8 cellular contexts compared by ENCODE assay signal in genomic region chr2:85853499-85854165, GRCh38. TPM values are rescaled to one million over a fixed set of nuclear protein-coding genes. Genes with fewer than 3 reads are reported as not detected.
A peak's percentile ranks its signal among the peaks of the same experiment; 100 is the strongest.
DNase-seq lines count a peak whose midpoint lies in the region; ATAC-seq and TF ChIP-seq lines count a peak whose summit lies in the region.

No MANE protein-coding gene starts in this region.

- peak overlapping the region; percentile 94 for H3K27ac ChIP-seq in KMS-11
- H3K27ac ChIP-seq in suprapubic skin: peak overlapping the region; percentile 60
- peak overlapping the region in 1 of 2 experiments; percentile 45; a peak in 2 of 4 replicates for H3K27ac ChIP-seq in SK-N-SH (ENCODE audit: low read depth in 2 of 2, low read length in 1 of 2)
- no peak overlapping the region for H3K27ac ChIP-seq in A673 (ENCODE audit: low read depth, low read length, poor library complexity, severe bottlenecking)

- H4K20me1 ChIP-seq in KMS-11 (ENCODE audit: insufficient read depth) (no peaks in the 10 kb centered on the region), SK-N-SH (ENCODE audit: insufficient read depth) (no peaks in the 10 kb centered on the region)

- DNase-seq in GM10248 (ENCODE audit: extremely low spot score) (peak; percentile 43), dermis blood vessel endothelial cell (peak; percentile 53), suprapubic skin (ENCODE audit: low spot score in 2 of 2) (no peak), SK-N-SH (no peak), H7 (no peak), A673 (ENCODE audit: low spot score) (no peak)

- no peak for TF ChIP-seq EP300 in suprapubic skin (IDR thresholded peaks at IDR 0.05)
- no peak for TF ChIP-seq EP300 in SK-N-SH (IDR thresholded peaks at IDR 0.05; ENCODE audit: borderline replicate concordance in 1 of 2, low read depth in 1 of 2, low read length in 1 of 2)

- CTCF ChIA-PET in GM10248 (lab: Yijun Ruan, JAX) (interaction anchor here (1.0 to 3.0 kb wide), 6 partner anchors 9 to 227 kb away, joined by 3 to 11 read pairs (median 4); partner anchors contain the start of gene ST3GAL5), SK-N-SH (lab: Yijun Ruan, JAX) (interaction anchor here (0.6 to 4.4 kb wide), 2 partner anchors 27 to 49 kb away, joined by 3 to 34 read pairs; no protein-coding TSS in a partner anchor), A673 (lab: Charles Lee) (no interaction called here)

- POLR2A ChIA-PET in GM10248 (lab: Yijun Ruan, JAX) (no interaction called here), SK-N-SH (lab: Yijun Ruan, JAX) (no interaction called here), A673 (lab: Charles Lee; ENCODE audit: low non-redundant PET) (no interaction called here)

- H3K27me3 ChIP-seq in KMS-11 (ENCODE audit: insufficient read depth, low read depth): no peaks in the 10 kb centered on the region
- H3K27me3 ChIP-seq in suprapubic skin: no peaks in the 10 kb centered on the region
- no peaks in the 10 kb centered on the region for H3K27me3 ChIP-seq in SK-N-SH (ENCODE audit: insufficient read depth)
- no peaks in the 10 kb centered on the region for H3K27me3 ChIP-seq in H7 (ENCODE audit: control insufficient read depth, insufficient read depth, low read length)
- no peaks in the 10 kb centered on the region for H3K27me3 ChIP-seq in A673 (replicated peaks; ENCODE audit: insufficient read depth, low read depth, low read length, poor library complexity)

- TF ChIP-seq CTCF in GM10248 (IDR thresholded peaks at IDR 0.05; ENCODE audit: control extremely low read depth, extremely low read depth, low read depth, missing control alignments) (no peak), KMS-11 (conservative IDR thresholded peaks at IDR 0.05; ENCODE audit: low read depth, low read length) (no peak), suprapubic skin (IDR thresholded peaks at IDR 0.05) (no peak), SK-N-SH (IDR thresholded peaks at IDR 0.05) (no peak), A673 (conservative IDR thresholded peaks at IDR 0.05; ENCODE audit: low read depth, low read length) (no peak)

- H3K79me2 ChIP-seq in KMS-11 (ENCODE audit: insufficient read depth, low read depth) (no peaks in the 10 kb centered on the region), SK-N-SH (ENCODE audit: insufficient read depth) (no peaks in the 10 kb centered on the region)

- TF ChIP-seq POLR2A in suprapubic skin (IDR thresholded peaks at IDR 0.05): no peak

- H3K4me1 ChIP-seq in KMS-11 (ENCODE audit: low read depth, poor library complexity, severe bottlenecking): peaks cover 57% of the 10 kb centered on the region
- H3K4me1 ChIP-seq in suprapubic skin: peaks cover 24% of the 10 kb centered on the region
- peaks cover 0 to 26% of the 10 kb centered on the region in 2 experiments; a peak in 2 of 4 replicates for H3K4me1 ChIP-seq in SK-N-SH (ENCODE audit: control insufficient read depth in 1 of 2, insufficient read depth in 2 of 2, low read depth in 1 of 2, low read length in 1 of 2)
- peaks cover 7% of the 10 kb centered on the region for H3K4me1 ChIP-seq in A673 (ENCODE audit: insufficient read depth, low read length, poor library complexity, severe bottlenecking)

- H3K9me3 ChIP-seq in suprapubic skin (no peaks in the 10 kb centered on the region), SK-N-SH (0 out of 2 replicates have a peak, but pooled peaks cover 5% of the 10 kb centered on the region), A673 (ENCODE audit: low read depth, low read length, poor library complexity, severe bottlenecking) (no peaks in the 10 kb centered on the region)

- H3K4me2 ChIP-seq in KMS-11 (peak overlapping the region; percentile 98), SK-N-SH (no peak overlapping the region)

- no peaks in the 10 kb centered on the region for H3K9me2 ChIP-seq in SK-N-SH

- H3K4me3 ChIP-seq in KMS-11 (IDR thresholded peaks at IDR 0.05; ENCODE audit: insufficient read depth, low read depth, low read length) (no peak overlapping the region), suprapubic skin (peak overlapping the region; percentile 1), SK-N-SH (ENCODE audit: low read depth in 2 of 2, low read length in 1 of 2) (no peak overlapping the region), H7 (ENCODE audit: insufficient read depth, low read depth, low read length) (no peak overlapping the region), A673 (ENCODE audit: low read depth, low read length, poor library complexity, severe bottlenecking) (no peak overlapping the region)

- H3F3A ChIP-seq in SK-N-SH (replicated peaks; ENCODE audit: insufficient read depth): no peaks in the 10 kb centered on the region

- WGBS in suprapubic skin: 56% methylated on average over 10 of the region's 10 CpGs
- WGBS in SK-N-SH (ENCODE audit: low lambda C conversion rate): 86% methylated on average over 10 of the region's 10 CpGs

- H2AFZ ChIP-seq in KMS-11 (ENCODE audit: low read depth) (peak overlapping the region; percentile 81), SK-N-SH (ENCODE audit: low read depth) (no peak overlapping the region)

- H3K9ac ChIP-seq in KMS-11 (peak overlapping the region; percentile 65), SK-N-SH (no peak overlapping the region)

- BruUV-seq in A673 (replicated peaks; lab: Mats Ljungman, UMichigan): no TSS peak

- no peak for TF ChIP-seq RAD21 in SK-N-SH (IDR thresholded peaks at IDR 0.05; ENCODE audit: low read length)

- H3K36me3 ChIP-seq in KMS-11 (ENCODE audit: insufficient read depth) (no peaks in the 10 kb centered on the region), suprapubic skin (peaks cover 17% of the 10 kb centered on the region), SK-N-SH (replicated peaks in 1 of 2; ENCODE audit: control insufficient read depth in 1 of 2, insufficient read depth in 2 of 2, low read length in 1 of 2) (peaks cover 23 to 37% of the 10 kb centered on the region in 2 experiments), H7 (replicated peaks; ENCODE audit: control insufficient read depth, insufficient read depth, low read length) (no peaks in the 10 kb centered on the region), A673 (ENCODE audit: insufficient read depth, low read length, poor library complexity, severe bottlenecking) (no peaks in the 10 kb centered on the region)

- intact Hi-C loops in A673 (cut with micrococcal nuclease; ENCODE audit: unreplicated experiment): no loop called here

- peak; percentile 50 for ATAC-seq in GM21423 (IDR thresholded peaks at IDR 0.05; ENCODE audit: unreplicated experiment)

TF ChIP-seq in SK-N-SH, 30 proteins besides CTCF, POLR2A, EP300 and RAD21:
- TF ChIP-seq EZH2phosphoT487 (IDR thresholded peaks at IDR 0.05; ENCODE audit: borderline replicate concordance, low read depth): no peak
- no peak for TF ChIP-seq RFX5 (IDR thresholded peaks at IDR 0.05; ENCODE audit: low read length)
- no peak for TF ChIP-seq CHD2 (IDR thresholded peaks at IDR 0.05; ENCODE audit: low read length, partially characterized antibody)
- no peak for TF ChIP-seq FOSL2 (IDR thresholded peaks at IDR 0.05; ENCODE audit: borderline replicate concordance, low read depth)
- TF ChIP-seq MXI1 (IDR thresholded peaks at IDR 0.05; ENCODE audit: low read depth, low read length): no peak
- TF ChIP-seq TCF12 (IDR thresholded peaks at IDR 0.05): no peak
- TF ChIP-seq SMC3 (IDR thresholded peaks at IDR 0.05; ENCODE audit: low read depth, low read length): no peak
- no peak for TF ChIP-seq RXRA (IDR thresholded peaks at IDR 0.05; ENCODE audit: borderline replicate concordance, low read depth)
- no peak for TF ChIP-seq TEAD4 (IDR thresholded peaks at IDR 0.05; ENCODE audit: borderline replicate concordance, insufficient read depth)
- no peak for TF ChIP-seq RCOR1 (IDR thresholded peaks at IDR 0.05; ENCODE audit: low read length)
- no peak for TF ChIP-seq GABPA (IDR thresholded peaks at IDR 0.05; ENCODE audit: low read depth)
- no peak for TF ChIP-seq GATA2 (CRISPR knock-in tag; IDR thresholded peaks at IDR 0.05)
- no peak for TF ChIP-seq NFIC (IDR thresholded peaks at IDR 0.05; ENCODE audit: borderline replicate concordance)
- TF ChIP-seq PBX3 (IDR thresholded peaks at IDR 0.05): no peak

RNA-seq across cellular contexts. Expression of gene ST3GAL5, which starts 35.2 kb away (rescaled TPM):
- 9.9 and 13.7 TPM in 2 replicates for total RNA-seq in dermis blood vessel endothelial cell
- 10 to 100 TPM in 3 of 4 donors, 1 to 10 TPM in 1; 9.5 to 17.8 (median 14.8) TPM for total RNA-seq in suprapubic skin
- 37.6 and 55.7 TPM in 2 replicates for polyA plus RNA-seq in SK-N-SH (2012; rRNA removed)
- 55.0 and 61.9 TPM in 2 replicates for polyA plus RNA-seq in SK-N-SH (2012; cell fraction: cytosol; rRNA removed)
- 46.2 and 62.7 TPM in 2 replicates for polyA plus RNA-seq in SK-N-SH (2012; cell fraction: nucleus; rRNA removed)
- total RNA-seq in H7 (2014; rRNA removed; shearing (Covaris generic)): 2.1 and 3.4 TPM in 2 replicates
- 25.3 and 27.1 TPM in 2 replicates for total RNA-seq in A673 (2021)

Comparison
In these comparisons a context has a peak if more than half of its experiments do, and no peak if none do; other contexts are left out.
1. DNase-seq: peak in GM10248 (single experiment) and dermis blood vessel endothelial cell (single experiment); none in suprapubic skin (0 of 2), SK-N-SH (single experiment), H7 (single experiment) and A673 (single experiment).